In the genomic region with DNA sequence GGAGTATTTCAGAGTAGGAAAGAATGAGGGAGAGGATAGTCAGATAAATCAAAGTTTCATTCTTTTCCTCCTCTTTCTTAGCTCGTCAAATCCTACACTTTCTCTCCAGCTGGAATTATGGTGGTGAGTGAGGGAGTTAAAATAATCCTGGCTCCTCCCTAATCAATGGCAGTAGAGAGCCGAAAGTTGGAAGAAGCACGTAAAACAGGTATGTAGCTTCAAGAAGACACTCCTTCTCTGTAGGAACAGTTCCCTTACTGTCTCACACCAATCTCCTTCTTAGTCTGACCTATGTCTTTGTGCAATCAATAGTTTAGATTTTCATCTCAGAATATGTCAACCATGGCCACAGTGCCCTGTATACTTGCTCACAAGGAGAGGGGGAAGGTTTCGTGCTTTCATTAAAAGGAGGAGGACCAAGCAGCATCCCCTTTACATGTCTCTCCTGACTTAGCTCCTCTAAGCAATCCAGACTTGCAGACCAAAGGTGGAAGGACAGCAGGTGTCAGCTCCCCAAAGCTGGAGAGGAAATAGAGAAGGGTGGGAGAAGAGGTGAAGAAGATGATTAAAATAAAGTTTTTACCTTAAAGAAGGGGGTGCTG, we compare ENCODE assay signal across 8 cellular contexts. TPM values are rescaled to one million over a fixed set of nuclear protein-coding genes. Genes with fewer than 3 reads are reported as not detected.
DNase-seq lines count a peak whose midpoint lies in the region; ATAC-seq and TF ChIP-seq lines count a peak whose summit lies in the region.

No MANE protein-coding gene starts in this region.

- H3K4me3 ChIP-seq in heart left ventricle (peak overlapping the region; percentile 36 to 84 (median 66)), lung (peak overlapping the region; percentile 53), upper lobe of right lung (peak overlapping the region; percentile 72)

- 4 to 13% (median 9%) methylated on average over 4 of the region's 4 CpGs for WGBS in heart left ventricle, 4 donors
- WGBS in lung, 2 donors, result 12 to 40% methylated on average over 4 of the region's 4 CpGs

- no peaks in the 10 kb centered on the region for H3K27me3 ChIP-seq in heart left ventricle
- H3K27me3 ChIP-seq in lung (ENCODE audit: control insufficient read depth, insufficient read depth), result no peaks in the 10 kb centered on the region
- no peaks in the 10 kb centered on the region for H3K27me3 ChIP-seq in upper lobe of right lung

- ATAC-seq in heart left ventricle (no peak), Right ventricle myocardium inferior (no peak), lung (ENCODE audit: insufficient read depth, low FRiP score) (no peak), upper lobe of right lung (no peak)

- H3K36me3 ChIP-seq in heart left ventricle (peaks cover 0 to 25% (median 18%) of the 10 kb centered on the region in 9 donors), lung (ENCODE audit: control insufficient read depth in 2 of 2, insufficient read depth in 2 of 2, low read length in 2 of 2) (peaks cover 2 to 3% of the 10 kb centered on the region in 2 donors), upper lobe of right lung (peaks cover 15% of the 10 kb centered on the region)

- no peak for TF ChIP-seq POLR2A in heart left ventricle (IDR thresholded peaks at IDR 0.05)

- DNase-seq in heart left ventricle (no peak), Right ventricle myocardium inferior (ENCODE audit: missing footprints) (no peak), astrocyte of the hippocampus (ENCODE audit: low read depth, low spot score) (peak; percentile 18), lung (ENCODE audit: low spot score) (no peak), upper lobe of right lung (no peak), AG08396 (ENCODE audit: low spot score) (no peak), NCI-H1105 (lab: John Stamatoyannopoulos, UW) (no peak), NCI-H774 (lab: John Stamatoyannopoulos, UW) (no peak)

- H3K27ac ChIP-seq in heart left ventricle (peak overlapping the region; percentile 80 to 96 (median 91)), lung (ENCODE audit: low read depth in 1 of 2, low read length in 1 of 2) (peak overlapping the region; percentile 92), upper lobe of right lung (peak overlapping the region; percentile 96)

- intact Hi-C loops in heart left ventricle (cut with DNase I), result loop anchor here in 5 of 10 donors (1.0 to 5.0 kb wide), 5 partner anchors 29 to 141 kb away; a partner anchor contains a TSS
- intact Hi-C loops in Right ventricle myocardium inferior (cut with DNase I), result loop anchor here (2.0 kb wide), 2 partner anchors 31 to 445 kb away; a partner anchor contains a TSS
- intact Hi-C loops in upper lobe of right lung (cut with DNase I), result no loop called here

- no peak for TF ChIP-seq CTCF in heart left ventricle (IDR thresholded peaks at IDR 0.05)
- TF ChIP-seq CTCF in lung (IDR thresholded peaks at IDR 0.05; ENCODE audit: control extremely low read depth, extremely low read depth), result no peak
- no peak for TF ChIP-seq CTCF in upper lobe of right lung (IDR thresholded peaks at IDR 0.05)

- H3K9me3 ChIP-seq in heart left ventricle (no peaks in the 10 kb centered on the region), lung (ENCODE audit: control insufficient read depth in 2 of 2, insufficient read depth in 1 of 2, low read length in 1 of 2) (no peaks in the 10 kb centered on the region), upper lobe of right lung (no peaks in the 10 kb centered on the region)

- H3K4me1 ChIP-seq in heart left ventricle (peaks cover 12 to 89% (median 59%) of the 10 kb centered on the region in 12 donors), lung (ENCODE audit: control insufficient read depth in 2 of 2, insufficient read depth in 2 of 2, low read length in 2 of 2) (peaks cover 9 to 18% of the 10 kb centered on the region in 2 donors), upper lobe of right lung (peaks cover 67% of the 10 kb centered on the region)

RNA-seq across cellular contexts. Expression of a gene that starts 0.9 kb away (rescaled TPM):
- total RNA-seq in heart left ventricle, result 10 to 100 TPM; 37.6 to 98.4 (median 54.2) TPM
- 10 to 100 TPM; 18.5 to 20.4 TPM for polyA plus RNA-seq in heart left ventricle
- 38.5 TPM for total RNA-seq in Right ventricle myocardium inferior
- 10 to 100 TPM; 23.4 to 31.0 TPM for total RNA-seq in lung
- polyA plus RNA-seq in lung, result 10 to 100 TPM in 1 of 2 donors, 1 to 10 TPM in 1; 7.8 to 10.1 TPM
- 26.5 TPM for total RNA-seq in upper lobe of right lung

RNA-seq across cellular contexts. Expression of a gene that starts 2.4 kb away (rescaled TPM):
- 10 to 100 TPM; 32.5 to 65.3 (median 42.0) TPM for total RNA-seq in heart left ventricle
- 10 to 100 TPM; 15.1 to 22.8 TPM for polyA plus RNA-seq in heart left ventricle
- total RNA-seq in Right ventricle myocardium inferior, result 42.1 TPM
- total RNA-seq in lung, result 10 to 100 TPM; 12.9 to 20.6 TPM
- 10 to 100 TPM in 1 of 2 donors, 1 to 10 TPM in 1; 8.7 to 12.5 TPM for polyA plus RNA-seq in lung
- 18.3 TPM for total RNA-seq in upper lobe of right lung

RNA-seq across cellular contexts. Expression of a gene that starts 23.7 kb away (rescaled TPM):
- total RNA-seq in heart left ventricle, result 1 to 10 TPM in 1 of 9 donors, under 1 TPM in 3, not detected in 5; 0.12 to 2.0 (median 0.35) TPM
- under 1 TPM in 1 of 2 donors, not detected in 1; 0.19 TPM for polyA plus RNA-seq in heart left ventricle
- not detected for total RNA-seq in Right ventricle myocardium inferior
- 1 to 10 TPM in 1 of 2 donors, under 1 TPM in 1; 0.68 to 1.0 TPM for total RNA-seq in lung
- 1 to 10 TPM in 1 of 2 donors, under 1 TPM in 1; 0.37 to 1.3 TPM for polyA plus RNA-seq in lung
- total RNA-seq in upper lobe of right lung, result 1.2 TPM

RNA-seq across cellular contexts. Expression of a gene that starts 30.6 kb away (rescaled TPM):
- total RNA-seq in heart left ventricle, result under 1 TPM in 7 of 9 donors, not detected in 2; 0.09 to 0.59 (median 0.38) TPM
- polyA plus RNA-seq in heart left ventricle, result under 1 TPM; 0.07 to 0.65 TPM
- 0.30 TPM for total RNA-seq in Right ventricle myocardium inferior
- total RNA-seq in lung, result 1 to 10 TPM; 2.8 to 8.6 TPM
- polyA plus RNA-seq in lung, result 10 to 100 TPM in 1 of 2 donors, 1 to 10 TPM in 1; 1.9 to 12.2 TPM
- total RNA-seq in upper lobe of right lung, result 5.2 TPM

RNA-seq across cellular contexts. Expression of a gene that starts 31.2 kb away (rescaled TPM):
- total RNA-seq in heart left ventricle, result 100 to 1,000 TPM in 2 of 9 donors, 10 to 100 TPM in 7; 51.7 to 113 (median 76.1) TPM
- polyA plus RNA-seq in heart left ventricle, result 10 to 100 TPM; 72.0 to 94.1 TPM
- total RNA-seq in Right ventricle myocardium inferior, result 92.6 TPM
- total RNA-seq in lung, result 100 to 1,000 TPM; 194 to 237 TPM
- polyA plus RNA-seq in lung, result 100 to 1,000 TPM; 155 to 308 TPM
- 354 TPM for total RNA-seq in upper lobe of right lung
